In the genomic region with DNA sequence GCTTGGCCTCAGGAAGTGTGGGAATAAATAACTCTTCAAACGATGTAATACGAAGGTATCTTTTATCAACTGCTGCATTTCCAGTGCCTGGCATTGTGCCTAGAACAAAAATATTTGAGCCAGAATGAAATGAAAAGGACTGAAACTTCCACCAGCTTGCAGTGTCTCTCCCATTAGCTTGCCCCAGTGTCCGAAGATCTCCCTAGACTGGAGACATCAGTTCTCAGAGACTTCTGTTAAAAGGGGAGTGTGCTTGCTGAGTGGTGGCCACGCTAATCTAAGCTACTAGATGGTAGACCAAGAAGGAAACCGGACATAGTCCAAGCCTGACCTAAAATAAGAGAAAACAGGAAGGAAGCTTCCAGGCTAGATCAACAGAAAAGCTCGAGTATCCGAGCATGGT, we compare ENCODE assay signal across 13 cellular contexts. TPM values are rescaled to one million over a fixed set of nuclear protein-coding genes. Genes with fewer than 3 reads are reported as not detected.
DNase-seq lines count a peak whose midpoint lies in the region; ATAC-seq, FAIRE-seq and TF ChIP-seq lines count a peak whose summit lies in the region.
"Had no signal": no experiment of that assay in that cellular context is flagged by ENCODE, and none has a peak within 500 bp of the region (broad histone marks: within the 10 kb centered on the region; RNA-seq: fewer than 3 reads in every experiment).

No MANE protein-coding gene starts in this region.

- intact Hi-C loops in right lobe of liver (cut with DNase I) = no loop called here
- intact Hi-C loops in HepG2 (cut with micrococcal nuclease; ENCODE audit: unreplicated experiment) = no loop called here
- intact Hi-C loops in lower leg skin (cut with DNase I; ENCODE audit: low total_unique reads) = no loop called here
- intact Hi-C loops in mucosa of descending colon (cut with DNase I, micrococcal nuclease) = loop anchor here in 1 of 2 donors (10.0 kb wide), 1 partner anchor 366 kb away; no protein-coding TSS in a partner anchor

- no peak overlapping the region for H3K4me3 Mint-ChIP-seq in osteocyte (ENCODE audit: unreplicated experiment)
- H3K4me3 Mint-ChIP-seq: type B pancreatic cell had no signal

- TF ChIP-seq EP300 in HepG2 (IDR thresholded peaks at IDR 0.05; ENCODE audit: low read depth in 2 of 2, low read length in 2 of 2) = no peak
- no peak for TF ChIP-seq EP300 in HepG2 (CRISPR knock-in tag; IDR thresholded peaks at IDR 0.05; ENCODE audit: borderline replicate concordance)

- POLR2A ChIA-PET in HepG2 (lab: Yijun Ruan, JAX) = no interaction called here

- no peak for FAIRE-seq in HepG2 (lab: Jason Lieb, UNC)

- TF ChIP-seq POLR2A in right lobe of liver (IDR thresholded peaks at IDR 0.05) = no peak
- no peak for TF ChIP-seq POLR2A in HepG2 (IDR thresholded peaks at IDR 0.05; ENCODE audit: insufficient read depth in 1 of 2, low read depth in 2 of 2, low read length in 2 of 2)
- TF ChIP-seq POLR2A in lower leg skin (IDR thresholded peaks at IDR 0.05) = no peak

- H4K20me1 ChIP-seq in HepG2 (ENCODE audit: insufficient read depth, low read length) = no peaks in the 10 kb centered on the region
- H4K20me1 ChIP-seq in fibroblast of lung (ENCODE audit: control insufficient read depth, extremely low read depth, insufficient read depth, low read length) = no peaks in the 10 kb centered on the region

- H3K27ac Mint-ChIP-seq in osteocyte (ENCODE audit: unreplicated experiment) = peak overlapping the region; percentile 56
- H3K27ac Mint-ChIP-seq: type B pancreatic cell had no signal

- no peak overlapping the region for H3K9ac ChIP-seq in HepG2 (ENCODE audit: insufficient read depth, low read depth, low read length)
- H3K9ac ChIP-seq in fibroblast of lung (ENCODE audit: insufficient read depth, low read length) = no peak overlapping the region

- in situ Hi-C loops in HepG2 (cut with HindIII; ENCODE audit: extremely low pct_ligation_motif_present, low pct_unique_long_range_greater_than_20kb) = no loop called here

- TF ChIP-seq RAD21 in HepG2 (CRISPR knock-in tag; IDR thresholded peaks at IDR 0.05) = no peak

- H3K27me3 Mint-ChIP-seq in osteocyte (ENCODE audit: unreplicated experiment) = no peaks in the 10 kb centered on the region

- H3K9me3 ChIP-seq in right lobe of liver (no peaks in the 10 kb centered on the region), HepG2 (ENCODE audit: low read length) (no peaks in the 10 kb centered on the region), fibroblast of lung (ENCODE audit: control insufficient read depth, insufficient read depth, low read depth, low read length) (no peaks in the 10 kb centered on the region), mucosa of descending colon (no peaks in the 10 kb centered on the region)

- no peaks in the 10 kb centered on the region for H3K36me3 Mint-ChIP-seq in osteocyte (ENCODE audit: unreplicated experiment)
- H3K36me3 Mint-ChIP-seq: type B pancreatic cell had no signal

- H2AFZ ChIP-seq in HepG2 (ENCODE audit: low read length) (no peak overlapping the region), fibroblast of lung (ENCODE audit: low read length) (peak overlapping the region; percentile 46)

- no TSS peak for BruUV-seq in HepG2 (replicated peaks; lab: Mats Ljungman, UMichigan)

- TF ChIP-seq CTCF in right lobe of liver (IDR thresholded peaks at IDR 0.05) (no peak), HepG2 (CRISPR knock-in tag; IDR thresholded peaks at IDR 0.05) (no peak), fibroblast of lung (conservative IDR thresholded peaks at IDR 0.05 in 1 of 2, IDR thresholded peaks at IDR 0.05 in 1 of 2; ENCODE audit: low read depth in 1 of 2, low read length in 2 of 2) (no peak), osteocyte (IDR thresholded peaks at IDR 0.05) (no peak), lower leg skin (IDR thresholded peaks at IDR 0.05) (no peak), mucosa of descending colon (IDR thresholded peaks at IDR 0.05) (no peak)

- H3K4me1 Mint-ChIP-seq in osteocyte (ENCODE audit: unreplicated experiment) = peaks cover 23% of the 10 kb centered on the region

- H3K4me2 ChIP-seq in HepG2 (ENCODE audit: low read depth, low read length) (no peak overlapping the region), fibroblast of lung (ENCODE audit: extremely low read depth, insufficient read depth, low read length) (no peak overlapping the region)

- H3K36me3 ChIP-seq in right lobe of liver (no peaks in the 10 kb centered on the region), HepG2 (replicated peaks in 1 of 2; ENCODE audit: control insufficient read depth in 1 of 2, insufficient read depth in 2 of 2, low read length in 2 of 2) (no peaks in the 10 kb centered on the region), fibroblast of lung (ENCODE audit: control insufficient read depth, insufficient read depth, low read length) (no peaks in the 10 kb centered on the region), mucosa of descending colon (ENCODE audit: low read depth) (no peaks in the 10 kb centered on the region)

- WGBS in right lobe of liver (ENCODE audit: insufficient coverage, low coverage, low lambda C conversion rate, missing lambda C conversion rate) = 20% methylated on average over 7 of the region's 7 CpGs
- WGBS in HepG2 (ENCODE audit: low lambda C conversion rate) = 1% methylated on average over 7 of the region's 7 CpGs
- WGBS in lower leg skin, 2 donors = 37 to 40% methylated on average over 7 of the region's 7 CpGs

- peak; percentile 50 to 75 (median 56) for ATAC-seq in right lobe of liver
- ATAC-seq in HepG2 = no peak
- ATAC-seq in HG02852 (IDR thresholded peaks at IDR 0.05; ENCODE audit: unreplicated experiment) = no peak
- no peak for ATAC-seq in HG03520 (IDR thresholded peaks at IDR 0.05; ENCODE audit: unreplicated experiment)
- ATAC-seq in mucosa of descending colon = no peak

- DNase-seq in right lobe of liver = no peak
- no peak for DNase-seq in HepG2 (ENCODE audit: low spot score)
- peak; percentile 21 to 71 for DNase-seq in fibroblast of lung (ENCODE audit: low read depth in 2 of 2)
- no peak for DNase-seq in osteocyte (ENCODE audit: extremely low spot score, unreplicated experiment)
- no peak for DNase-seq in lower leg skin (ENCODE audit: low spot score in 2 of 2)
- no peak for DNase-seq in mucosa of descending colon
- DNase-seq: activated T-cell treated with anti-CD3 and anti-CD28 coated beads, Interleukin-2, amount 50 U/mL, for 1 hour; mesendoderm had no signal

- no peaks in the 10 kb centered on the region for H3K27me3 ChIP-seq in right lobe of liver
- no peaks in the 10 kb centered on the region for H3K27me3 ChIP-seq in HepG2 (ENCODE audit: control insufficient read depth in 1 of 2, insufficient read depth in 2 of 2, low read length in 2 of 2)
- no peaks in the 10 kb centered on the region for H3K27me3 ChIP-seq in fibroblast of lung (ENCODE audit: control insufficient read depth, insufficient read depth, low read length)

- H3K4me3 ChIP-seq in right lobe of liver (no peak overlapping the region), HepG2 (replicated peaks in 1 of 3; ENCODE audit: insufficient read depth in 1 of 3, low read depth in 2 of 3, low read length in 3 of 3) (no peak overlapping the region), fibroblast of lung (replicated peaks in 1 of 4; ENCODE audit: control extremely low read depth in 1 of 4, insufficient read depth in 1 of 4, low read depth in 3 of 4, low read length in 4 of 4) (no peak overlapping the region), lower leg skin (ENCODE audit: low read depth, poor library complexity, severe bottlenecking) (no peak overlapping the region), mucosa of descending colon (no peak overlapping the region)

- H3K79me2 ChIP-seq in HepG2 (ENCODE audit: insufficient read depth, low read length) (no peaks in the 10 kb centered on the region), fibroblast of lung (ENCODE audit: control insufficient read depth, insufficient read depth, low read length) (no peaks in the 10 kb centered on the region)

- H3K4me1 ChIP-seq in right lobe of liver (no peaks in the 10 kb centered on the region), HepG2 (ENCODE audit: insufficient read depth, low read length) (no peaks in the 10 kb centered on the region), fibroblast of lung (ENCODE audit: control insufficient read depth, extremely low read depth, insufficient read depth, low read length) (no peaks in the 10 kb centered on the region), mucosa of descending colon (ENCODE audit: low read depth) (no peaks in the 10 kb centered on the region)

- H3K27ac ChIP-seq in right lobe of liver (peak overlapping the region in 2 of 3 donors; percentile 9 to 19), HepG2 (ENCODE audit: extremely low read length, insufficient read depth, low read length) (no peak overlapping the region), fibroblast of lung (ENCODE audit: insufficient read depth, low read length) (no peak overlapping the region)
- H3K27ac ChIP-seq: epithelial cell of prostate had no signal

- no peaks in the 10 kb centered on the region for H3K9me3 Mint-ChIP-seq in osteocyte (ENCODE audit: unreplicated experiment)

- CTCF ChIA-PET in HepG2 (lab: Yijun Ruan, JAX; ENCODE audit: low intra/inter-chr PET ratio, low total read pairs) = no interaction called here

RNA-seq across cellular contexts. Expression of a gene that starts 28.6 kb away (rescaled TPM):
- total RNA-seq in right lobe of liver = 1 to 10 TPM in 2 of 6 experiments, under 1 TPM in 2, not detected in 2; 0.15 to 1.8 (median 0.64) TPM
- total RNA-seq in HepG2 (2016; rRNA removed; fragmentation: Illumina TruSeq; extraction: Trizol) = not detected in 2 replicates
- not detected in 2 replicates for total RNA-seq in HepG2 (2016; cell fraction: cytosol; rRNA removed; fragmentation: Illumina TruSeq; extraction: Trizol; ENCODE audit: low read depth)
- total RNA-seq in HepG2 (2016; cell fraction: insoluble cytoplasmic fraction; rRNA removed; fragmentation: Illumina TruSeq; extraction: Trizol) = not detected in 2 replicates
- not detected in 2 replicates for total RNA-seq in HepG2 (2016; cell fraction: membrane; rRNA removed; fragmentation: Illumina TruSeq; extraction: Trizol)
- total RNA-seq in HepG2 (2016; cell fraction: nucleus; rRNA removed; fragmentation: Illumina TruSeq; extraction: Trizol) = not detected in 2 replicates
- not detected in 2 replicates for polyA plus RNA-seq in HepG2 (2011; rRNA removed)
- polyA plus RNA-seq in HepG2 (2011; cell fraction: cytosol; rRNA removed) = not detected in 2 replicates
- not detected in 2 replicates for polyA plus RNA-seq in HepG2 (2011; cell fraction: nucleus; rRNA removed)
- 0.15 and 0.16 TPM in 2 replicates for polyA plus RNA-seq in HepG2 (2012)
- not detected in 2 replicates for polyA plus RNA-seq in HepG2 (2016; cell fraction: cytosol; fragmentation: Illumina TruSeq; extraction: Trizol; ENCODE audit: low read depth)
- not detected in 2 replicates for polyA plus RNA-seq in HepG2 (2016; cell fraction: insoluble cytoplasmic fraction; fragmentation: Illumina TruSeq; extraction: Trizol; ENCODE audit: low read depth)
- not detected in 2 replicates for polyA plus RNA-seq in HepG2 (2016; cell fraction: membrane; fragmentation: Illumina TruSeq; extraction: Trizol; ENCODE audit: low read depth)
- not detected in 2 replicates for polyA plus RNA-seq in HepG2 (2016; cell fraction: nucleus; fragmentation: Illumina TruSeq; extraction: Trizol; ENCODE audit: insufficient read depth, low read depth)
- not detected in 2 replicates for polyA minus RNA-seq in HepG2 (2011; rRNA and poly(A)+ RNA removed; ENCODE audit: low replicate concordance)
- not detected in 2 replicates for polyA minus RNA-seq in HepG2 (2011; cell fraction: cytosol; rRNA and poly(A)+ RNA removed)
- polyA minus RNA-seq in HepG2 (2011; cell fraction: nucleus; rRNA and poly(A)+ RNA removed) = 0.12 and 0.13 TPM in 2 replicates
- total RNA-seq in fibroblast of lung = 0.26 and 0.33 TPM in 2 replicates
- 0.03 and 0.09 TPM in 2 replicates for polyA plus RNA-seq in fibroblast of lung
- polyA plus RNA-seq in fibroblast of lung (2012) = 0.25 and 0.29 TPM in 2 replicates
- polyA minus RNA-seq in fibroblast of lung (ENCODE audit: low replicate concordance) = not detected in 2 replicates
- 0.21 and 0.24 TPM in 2 replicates for total RNA-seq in osteocyte
- total RNA-seq in lower leg skin = 1 to 10 TPM; 1.6 to 2.9 (median 2.3) TPM
- 10 to 100 TPM in 1 of 3 donors, 1 to 10 TPM in 1, under 1 TPM in 1; 0.65 to 13.5 (median 1.2) TPM for total RNA-seq in mucosa of descending colon
- total RNA-seq: T-helper 2 cell treated with Interferon-gamma antibody and Interleukin-4, amounts not matched to agents 100 ng/mL and 5 ng/mL, for 36 hours had no signal

Comparison
In these comparisons a context has a peak if more than half of its experiments do, and no peak if none do; other contexts are left out.
1. ATAC-seq: peak in right lobe of liver (4 of 4); none in HepG2 (single experiment), HG02852 (single experiment), HG03520 (single experiment) and mucosa of descending colon (single experiment).
2. H3K27ac ChIP-seq: peak in right lobe of liver (2 of 3); none in HepG2 (single experiment) and fibroblast of lung (single experiment).
3. DNase-seq: peak in fibroblast of lung (2 of 2); none in right lobe of liver (0 of 3), HepG2 (single experiment), osteocyte (single experiment), lower leg skin (0 of 2) and mucosa of descending colon (0 of 3).